ENCODE assay signal across 20 cellular contexts in the genomic region with DNA sequence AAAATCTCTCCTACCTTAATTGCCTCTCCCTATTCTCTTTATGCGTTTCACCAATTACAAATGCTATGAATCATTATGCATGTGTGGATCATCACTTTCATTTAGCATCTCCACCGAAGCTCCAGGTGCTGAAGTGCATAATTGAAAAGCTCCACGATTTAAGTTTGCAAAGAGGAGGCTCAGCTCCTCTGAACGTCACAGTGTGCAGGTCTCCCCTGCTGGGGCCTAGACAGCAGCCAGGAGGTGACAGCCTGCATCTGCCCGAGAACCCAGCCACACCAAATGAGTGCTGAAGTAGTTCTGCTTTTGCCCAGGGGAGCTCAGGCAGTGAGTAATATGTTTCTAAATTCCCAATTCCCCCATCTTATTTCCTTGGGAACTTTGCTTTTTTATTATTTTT.
A peak's percentile ranks its signal among the peaks of the same experiment; 100 is the strongest.
DNase-seq lines count a peak whose midpoint lies in the region; ATAC-seq lines count a peak whose summit lies in the region.
"Had no signal": no experiment of that assay in that cellular context is flagged by ENCODE, and none has a peak within 500 bp of the region (broad histone marks: within the 10 kb centered on the region; RNA-seq: fewer than 3 reads in every experiment).

No MANE protein-coding gene starts in this region.

- DNase-seq in NCI-H82 (lab: John Stamatoyannopoulos, UW) = peak; percentile 48
- DNase-seq in NCI-H82 treated with DMSO at 0.1 percent for 48 hours (lab: John Stamatoyannopoulos, UW; ENCODE audit: unreplicated experiment) = no peak
- DNase-seq in NCI-H524 treated with DMSO at 0.1 percent for 48 hours (lab: John Stamatoyannopoulos, UW) = peak; percentile 20
- peak; percentile 74 for DNase-seq in RPMI8226
- DNase-seq in activated CD4-positive, alpha-beta T cell treated with anti-CD3 and anti-CD28 coated beads for 1 hour = no peak
- DNase-seq: ACHN; C1 segment of cervical spinal cord; DND-41; KBM-7; NCI-H1048; NCI-H187; NCI-H2107; NCI-H526 treated with DMSO at 0.1 percent for 48 hours; NK-92 treated with Interleukin-12 subunit alpha and Interleukin-12 subunit beta, amount 100 ng/mL, for 24 hours; PC-3; SJCRH30; SW 1271 had no signal

- no peak for ATAC-seq in GM18520 (IDR thresholded peaks at IDR 0.05; ENCODE audit: unreplicated experiment)
- ATAC-seq in HG03175 (IDR thresholded peaks at IDR 0.05; ENCODE audit: unreplicated experiment) = no peak
- ATAC-seq: HepG2, PC-3 had no signal

Comparison
In these comparisons a context has a peak if more than half of its experiments do, and no peak if none do; other contexts are left out.
1. DNase-seq: peak in NCI-H82 (single experiment), NCI-H524 treated with DMSO at 0.1 percent for 48 hours (single experiment) and RPMI8226 (single experiment); none in NCI-H82 treated with DMSO at 0.1 percent for 48 hours (single experiment) and activated CD4-positive, alpha-beta T cell treated with anti-CD3 and anti-CD28 coated beads for 1 hour (single experiment).